ENCODE assay signal across 8 cellular contexts in genomic region chrX:154490021-154490413, GRCh38. TPM values are rescaled to one million over a fixed set of nuclear protein-coding genes. Genes with fewer than 3 reads are reported as not detected.
DNase-seq lines count a peak whose midpoint lies in the region; ATAC-seq and TF ChIP-seq lines count a peak whose summit lies in the region.

No MANE protein-coding gene starts in this region.

- TF ChIP-seq EP300 in esophagus muscularis mucosa (IDR thresholded peaks at IDR 0.05) (no peak), neural cell (conservative IDR thresholded peaks at IDR 0.05; ENCODE audit: poor library complexity, severe bottlenecking) (no peak)

- H4K20me1 ChIP-seq in neural cell (ENCODE audit: insufficient read depth) = no peaks in the 10 kb centered on the region

- H3K36me3 ChIP-seq in WERI-Rb-1 (peaks cover 11% of the 10 kb centered on the region), esophagus muscularis mucosa (peaks cover 0 to 20% (median 13%) of the 10 kb centered on the region in 4 donors), neural cell (ENCODE audit: insufficient read depth, low read length) (no peaks in the 10 kb centered on the region)

- H3K9me3 ChIP-seq in WERI-Rb-1 (ENCODE audit: severe bottlenecking) = peaks cover 5% of the 10 kb centered on the region
- no peaks in the 10 kb centered on the region for H3K9me3 ChIP-seq in esophagus muscularis mucosa
- H3K9me3 ChIP-seq in neural cell (ENCODE audit: low read length) = no peaks in the 10 kb centered on the region

- peak; percentile 43 for DNase-seq in AG10803 (ENCODE audit: low read depth)
- DNase-seq in WERI-Rb-1 = no peak
- DNase-seq in esophagus muscularis mucosa (ENCODE audit: extremely low spot score) = no peak
- no peak for DNase-seq in SIG-M5 treated with dmso at 0.1 percent for 504 hours (lab: John Stamatoyannopoulos, UW; ENCODE audit: unreplicated experiment)

- H3K27ac ChIP-seq in WERI-Rb-1 = peak overlapping the region; percentile 77
- peak overlapping the region; percentile 88 to 97 (median 94) for H3K27ac ChIP-seq in esophagus muscularis mucosa (replicated peaks in 1 of 4)
- H3K27ac ChIP-seq in neural cell (ENCODE audit: low read length) = peak overlapping the region; percentile 45

- no peaks in the 10 kb centered on the region for H3F3A ChIP-seq in neural cell (ENCODE audit: insufficient read depth, low read length, poor library complexity, severe bottlenecking)

- H3K27me3 ChIP-seq in WERI-Rb-1 (ENCODE audit: insufficient read depth, low read depth, severe bottlenecking) = peaks cover 7% of the 10 kb centered on the region
- no peaks in the 10 kb centered on the region for H3K27me3 ChIP-seq in esophagus muscularis mucosa
- no peaks in the 10 kb centered on the region for H3K27me3 ChIP-seq in neural cell (ENCODE audit: insufficient read depth, low read depth, low read length)

- TF ChIP-seq POLR2A in esophagus muscularis mucosa (IDR thresholded peaks at IDR 0.05; ENCODE audit: low read depth) = no peak

- H3K9me2 ChIP-seq in neural cell (ENCODE audit: insufficient read depth, low read length) = no peaks in the 10 kb centered on the region

- H3K4me3 ChIP-seq in AG10803 (ENCODE audit: low read length) (peak overlapping the region; percentile 68), WERI-Rb-1 (ENCODE audit: low read depth, low read length) (peak overlapping the region; percentile 56), esophagus muscularis mucosa (peak overlapping the region; percentile 63 to 81 (median 68)), neural cell (ENCODE audit: low read length) (peak overlapping the region; percentile 67)

- intact Hi-C loops in esophagus muscularis mucosa (cut with DNase I) = no loop called here

- WGBS in esophagus muscularis mucosa = 56% methylated on average over 6 of the region's 19 CpGs

- no peaks in the 10 kb centered on the region for H3K79me2 ChIP-seq in neural cell (replicated peaks; ENCODE audit: insufficient read depth, low read length)

- H3K9ac ChIP-seq in neural cell (ENCODE audit: low read length) = peak overlapping the region; percentile 74

- H3K4me2 ChIP-seq in neural cell (ENCODE audit: low read length) = peak overlapping the region; percentile 25

- TF ChIP-seq CTCF in AG10803 (conservative IDR thresholded peaks at IDR 0.05; ENCODE audit: low read length) (no peak), WERI-Rb-1 (IDR thresholded peaks at IDR 0.05; ENCODE audit: low read depth, low read length) (no peak), esophagus muscularis mucosa (IDR thresholded peaks at IDR 0.05) (no peak), neural cell (IDR thresholded peaks at IDR 0.05; ENCODE audit: poor library complexity, severe bottlenecking) (no peak)

- no peak for TF ChIP-seq RAD21 in neural cell (conservative IDR thresholded peaks at IDR 0.05)

- H3K4me1 ChIP-seq in esophagus muscularis mucosa = peaks cover 17 to 40% (median 37%) of the 10 kb centered on the region in 4 donors

- peak overlapping the region; percentile 8 for H2AFZ ChIP-seq in neural cell (ENCODE audit: low read depth, low read length)

- ATAC-seq in GM19025 (IDR thresholded peaks at IDR 0.05; ENCODE audit: low read depth, unreplicated experiment) (peak; percentile 10), HG03354 (IDR thresholded peaks at IDR 0.05; ENCODE audit: poor library complexity, severe bottlenecking, unreplicated experiment) (peak; percentile 26), HG03378 (IDR thresholded peaks at IDR 0.05; ENCODE audit: unreplicated experiment) (no peak)

TF ChIP-seq in neural cell, 6 proteins besides CTCF, POLR2A, EP300 and RAD21:
- TF ChIP-seq EZH2 (IDR thresholded peaks at IDR 0.05; ENCODE audit: borderline replicate concordance, insufficient read depth, low read length, poor library complexity, severe bottlenecking) (no peak), REST (IDR thresholded peaks at IDR 0.05; ENCODE audit: borderline replicate concordance) (no peak), POLR2AphosphoS5 (IDR thresholded peaks at IDR 0.05) (no peak), SMC3 (conservative IDR thresholded peaks at IDR 0.05; ENCODE audit: poor library complexity) (no peak)

RNA-seq across cellular contexts. Expression of gene SLC10A3, which starts 0.4 kb away (rescaled TPM):
- total RNA-seq in esophagus muscularis mucosa = 10 to 100 TPM; 24.5 to 44.9 (median 38.1) TPM
- 2.7 and 6.0 TPM in 2 replicates for polyA plus RNA-seq in neural cell
- 3.6 and 4.1 TPM in 2 replicates for polyA minus RNA-seq in neural cell

RNA-seq across cellular contexts. Expression of gene UBL4A, which starts 3.6 kb away (rescaled TPM):
- 10 to 100 TPM; 41.7 to 75.8 (median 57.9) TPM for total RNA-seq in esophagus muscularis mucosa
- polyA plus RNA-seq in neural cell = 28.5 and 32.2 TPM in 2 replicates
- 23.9 and 29.2 TPM in 2 replicates for polyA minus RNA-seq in neural cell

RNA-seq across cellular contexts. Expression of gene LAGE3, which starts 10.9 kb away (rescaled TPM):
- 10 to 100 TPM; 14.1 to 21.7 (median 16.9) TPM for total RNA-seq in esophagus muscularis mucosa
- 37.3 and 43.6 TPM in 2 replicates for polyA plus RNA-seq in neural cell
- polyA minus RNA-seq in neural cell = 9.3 and 10.9 TPM in 2 replicates

RNA-seq across cellular contexts. Expression of gene FAM3A, which starts 26.0 kb away (rescaled TPM):
- 10 to 100 TPM; 34.9 to 49.4 (median 40.4) TPM for total RNA-seq in esophagus muscularis mucosa
- polyA plus RNA-seq in neural cell = 19.5 and 30.9 TPM in 2 replicates
- polyA minus RNA-seq in neural cell = 11.3 and 11.9 TPM in 2 replicates

RNA-seq across cellular contexts. Expression of gene PLXNA3, which starts 31.9 kb away (rescaled TPM):
- total RNA-seq in esophagus muscularis mucosa = 10 to 100 TPM in 1 of 4 donors, 1 to 10 TPM in 3; 2.2 to 17.9 (median 4.3) TPM
- 17.2 and 22.2 TPM in 2 replicates for polyA plus RNA-seq in neural cell
- 27.8 and 28.4 TPM in 2 replicates for polyA minus RNA-seq in neural cell
